In genomic region chr2:110328677-110329076, GRCh38 we compare ENCODE assay signal across 8 cellular contexts.
DNase-seq lines count a peak whose midpoint lies in the region; ATAC-seq, FAIRE-seq and TF ChIP-seq lines count a peak whose summit lies in the region.
"Not testable (repeated sequence)": the region's sequence is repeated elsewhere in the genome, so short reads cannot be mapped to it uniquely, and the experiment has no call there.

No MANE protein-coding gene starts in this region.

- not testable (repeated sequence) for H3K27ac Mint-ChIP-seq in H9; stimulated activated memory B cell treated with anti-CD40 and anti-IgM and Interleukin-4, amounts not matched to agents 10 μg/mL and 1 μg/mL and 100 μg/mL, for 72 hours

- H3K4ac ChIP-seq in H9 (ENCODE audit: low read depth, low read length) = not testable (repeated sequence)

- not testable (repeated sequence) for H3K9me3 ChIP-seq in H9 (ENCODE audit: control insufficient read depth, low read depth, low read length); breast epithelium; esophagus muscularis mucosa; hepatocyte (ENCODE audit: low read depth); lower lobe of right lung; pancreas; vagina

- not testable (repeated sequence) for H3K9me2 ChIP-seq in hepatocyte (replicated peaks; ENCODE audit: insufficient read depth)

- H4K8ac ChIP-seq in H9 (replicated peaks; ENCODE audit: insufficient read length, low read depth, low read length) = not testable (repeated sequence)

- not testable (repeated sequence) for H3T11ph ChIP-seq in H9 (ENCODE audit: low read length)

- H2AK5ac ChIP-seq in H9 (ENCODE audit: insufficient read length, low read length) = not testable (repeated sequence)

- not testable (repeated sequence) for H3K36me3 Mint-ChIP-seq in H9 (ENCODE audit: insufficient read depth in 1 of 3, low read depth in 3 of 3); stimulated activated memory B cell treated with anti-CD40 and anti-IgM and Interleukin-4, amounts not matched to agents 10 μg/mL and 1 μg/mL and 100 μg/mL, for 72 hours

- not testable (repeated sequence) for H2BK15ac ChIP-seq in H9 (ENCODE audit: low read depth, low read length)

- not testable (repeated sequence) for TF ChIP-seq EP300 in esophagus muscularis mucosa (IDR thresholded peaks at IDR 0.05)

- H3K4me1 Mint-ChIP-seq in H9; stimulated activated memory B cell treated with anti-CD40 and anti-IgM and Interleukin-4, amounts not matched to agents 10 μg/mL and 1 μg/mL and 100 μg/mL, for 72 hours: not testable (repeated sequence)

- not testable (repeated sequence) for H3K4me1 ChIP-seq in H9 (ENCODE audit: insufficient read depth, low read length); breast epithelium; esophagus muscularis mucosa; hepatocyte (ENCODE audit: insufficient read depth); lower lobe of right lung; pancreas; vagina

- not testable (repeated sequence) for H3K18ac ChIP-seq in H9 (ENCODE audit: insufficient read length, low read depth, low read length)

- no CpG with 5 or more reads among the region's 5 CpGs for WGBS in H9 (ENCODE audit: extremely low coverage, insufficient read length, low lambda C conversion rate)
- 90% methylated on average over 3 of the region's 5 CpGs for WGBS in esophagus muscularis mucosa
- 95% methylated on average over 5 of the region's 5 CpGs for WGBS in hepatocyte (ENCODE audit: low lambda C conversion rate, missing lambda C conversion rate)
- WGBS in pancreas, 2 donors = 94 to 96% methylated on average over 4 to 5 of the region's 5 CpGs

- peak; percentile 21 for DNase-seq in H9
- DNase-seq in breast epithelium (ENCODE audit: low spot score in 2 of 2) = peak; percentile 15 to 17
- peak; percentile 84 for DNase-seq in esophagus muscularis mucosa (ENCODE audit: extremely low spot score)
- peak; percentile 2 for DNase-seq in hepatocyte (ENCODE audit: low spot score)
- DNase-seq in lower lobe of right lung = peak; percentile 30
- peak in 3 of 6 donors; percentile 20 to 49 (median 42) for DNase-seq in pancreas
- DNase-seq in vagina (ENCODE audit: extremely low spot score in 2 of 2) = peak; percentile 64 to 93

- H2BK120ac ChIP-seq in H9 (ENCODE audit: low read depth, low read length, poor library complexity, severe bottlenecking) = not testable (repeated sequence)

- not testable (repeated sequence) for H3K4me3 ChIP-seq in breast epithelium, esophagus muscularis mucosa, hepatocyte, lower lobe of right lung, pancreas, vagina

- H3K23me2 ChIP-seq in H9 (ENCODE audit: insufficient read length, low read depth, low read length, poor library complexity, severe bottlenecking) = not testable (repeated sequence)

- not testable (repeated sequence) for TF ChIP-seq CTCF in H9 (conservative IDR thresholded peaks at IDR 0.05); breast epithelium (IDR thresholded peaks at IDR 0.05); esophagus muscularis mucosa (IDR thresholded peaks at IDR 0.05); hepatocyte (IDR thresholded peaks at IDR 0.05; ENCODE audit: poor library complexity); lower lobe of right lung (IDR thresholded peaks at IDR 0.05); pancreas (IDR thresholded peaks at IDR 0.05); vagina (IDR thresholded peaks at IDR 0.05)

- not testable (repeated sequence) for H3K27me3 Mint-ChIP-seq in H9 (ENCODE audit: low read depth); stimulated activated memory B cell treated with anti-CD40 and anti-IgM and Interleukin-4, amounts not matched to agents 10 μg/mL and 1 μg/mL and 100 μg/mL, for 72 hours

- H2BK5ac ChIP-seq in H9 (ENCODE audit: insufficient read length, low read length) = not testable (repeated sequence)

- not testable (repeated sequence) for H3K36me3 ChIP-seq in breast epithelium; esophagus muscularis mucosa; hepatocyte (replicated peaks; ENCODE audit: insufficient read depth, low read depth); lower lobe of right lung; pancreas; vagina

- FAIRE-seq in pancreas (lab: Jason Lieb, UNC) = not testable (repeated sequence)

- not testable (repeated sequence) for H3K9ac ChIP-seq in H9 (ENCODE audit: extremely low read depth, insufficient read length, low read length)

- not testable (repeated sequence) for H2BK20ac ChIP-seq in H9 (ENCODE audit: low read depth, low read length, poor library complexity, severe bottlenecking)

- H3K9me3 Mint-ChIP-seq in H9; stimulated activated memory B cell treated with anti-CD40 and anti-IgM and Interleukin-4, amounts not matched to agents 10 μg/mL and 1 μg/mL and 100 μg/mL, for 72 hours: not testable (repeated sequence)

- not testable (repeated sequence) for H3K79me2 ChIP-seq in H9 (ENCODE audit: insufficient read depth, low read length); hepatocyte

- peak; percentile 21 to 22 for ATAC-seq in lower lobe of right lung
- peak; percentile 31 to 57 (median 53) for ATAC-seq in pancreas
- ATAC-seq in stimulated activated memory B cell treated with anti-CD40 and anti-IgM and Interleukin-4, amounts not matched to agents 10 μg/mL and 1 μg/mL and 100 μg/mL, for 72 hours = peak; percentile 3

- not testable (repeated sequence) for H3K4me3 Mint-ChIP-seq in H9; stimulated activated memory B cell treated with anti-CD40 and anti-IgM and Interleukin-4, amounts not matched to agents 10 μg/mL and 1 μg/mL and 100 μg/mL, for 72 hours

- H3K27me3 ChIP-seq in H9 (ENCODE audit: insufficient read depth, low read length); breast epithelium; esophagus muscularis mucosa; hepatocyte; lower lobe of right lung (ENCODE audit: low read depth); pancreas; vagina: not testable (repeated sequence)

- not testable (repeated sequence) for H2BK12ac ChIP-seq in H9 (ENCODE audit: insufficient read length, low read depth, low read length)

- not testable (repeated sequence) for H3K79me1 ChIP-seq in H9 (ENCODE audit: insufficient read depth, low read depth, low read length, poor library complexity, severe bottlenecking)

- not testable (repeated sequence) for H3K4me2 ChIP-seq in H9 (ENCODE audit: insufficient read depth, insufficient read length, low read length); hepatocyte

- not testable (repeated sequence) for H3K56ac ChIP-seq in H9 (ENCODE audit: insufficient read length, low read depth, low read length)

- not testable (repeated sequence) for H3K23ac ChIP-seq in H9 (ENCODE audit: insufficient read length, low read depth, low read length)

- intact Hi-C loops in breast epithelium (cut with DNase I; ENCODE audit: low total_unique reads); esophagus muscularis mucosa (cut with DNase I); lower lobe of right lung (cut with DNase I); pancreas (cut with DNase I); vagina (cut with DNase I): not testable (repeated sequence)

- not testable (repeated sequence) for H2AFZ ChIP-seq in H9 (ENCODE audit: low read length); hepatocyte

- not testable (repeated sequence) for TF ChIP-seq POLR2A in breast epithelium (IDR thresholded peaks at IDR 0.05); esophagus muscularis mucosa (IDR thresholded peaks at IDR 0.05; ENCODE audit: low read depth); vagina (IDR thresholded peaks at IDR 0.05)

- not testable (repeated sequence) for H3K27ac ChIP-seq in H9 (ENCODE audit: insufficient read length, low read depth, low read length); breast epithelium; esophagus muscularis mucosa (replicated peaks in 1 of 4); hepatocyte; lower lobe of right lung; pancreas; vagina

- not testable (repeated sequence) for H4K20me1 ChIP-seq in H9 (ENCODE audit: control insufficient read depth, insufficient read depth, insufficient read length); hepatocyte (ENCODE audit: insufficient read depth, poor library complexity, severe bottlenecking)

- not testable (repeated sequence) for H4K91ac ChIP-seq in H9 (ENCODE audit: insufficient read length, low read depth, low read length)

- H3K14ac ChIP-seq in H9 (ENCODE audit: insufficient read depth, low read length) = not testable (repeated sequence)

- not testable (repeated sequence) for H4K5ac ChIP-seq in H9 (ENCODE audit: insufficient read length, low read depth, low read length)

Comparison
In these comparisons a context has a peak if more than half of its experiments do, and no peak if none do; other contexts are left out.
1. ATAC-seq: peak in every context shown above with its lines; median percentile 53 in pancreas; 22 in lower lobe of right lung; 3 in stimulated activated memory B cell treated with anti-CD40 and anti-IgM and Interleukin-4, amounts not matched to agents 10 μg/mL and 1 μg/mL and 100 μg/mL, for 72 hours.